In the genomic region with DNA sequence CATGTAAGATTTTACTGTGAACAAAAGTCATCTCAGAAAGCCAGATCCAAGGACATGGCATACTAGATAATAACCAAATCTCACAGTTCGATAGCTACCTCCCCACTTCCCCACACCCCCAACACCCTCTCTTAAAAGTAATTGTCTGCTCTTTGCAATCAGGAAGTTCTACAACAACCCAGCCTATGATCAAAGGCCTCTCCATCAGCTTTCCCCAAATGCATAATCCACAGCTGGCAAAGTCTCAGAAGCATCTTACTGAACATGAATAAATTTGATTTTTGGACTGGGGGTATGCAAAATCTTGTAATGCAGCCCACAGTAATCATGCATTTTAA, we compare ENCODE assay signal across 11 cellular contexts.
A peak's percentile ranks its signal among the peaks of the same experiment; 100 is the strongest.
DNase-seq lines count a peak whose midpoint lies in the region; ATAC-seq and TF ChIP-seq lines count a peak whose summit lies in the region.
"Had no signal": no experiment of that assay in that cellular context is flagged by ENCODE, and none has a peak within 500 bp of the region (broad histone marks: within the 10 kb centered on the region; RNA-seq: fewer than 3 reads in every experiment).

No MANE protein-coding gene starts in this region.

- CTCF ChIA-PET in CD4-positive, alpha-beta memory T cell (lab: Charles Lee; ENCODE audit: partially characterized antibody) = interaction anchor here (0.6 to 5.9 kb wide), 21 partner anchors 8 to 127 kb away, joined by 3 to 48 read pairs (median 5); a partner anchor contains a TSS
- CTCF ChIA-PET in T-cell (lab: Charles Lee) = interaction anchor here (0.6 to 1.6 kb wide), 22 partner anchors 8 to 124 kb away, joined by 3 to 13 read pairs (median 4); a partner anchor contains a TSS

- DNase-seq in CD4-positive, alpha-beta memory T cell = no peak
- peak in 1 of 34 experiments; percentile 24 for DNase-seq in T-cell
- no peak for DNase-seq in mucosa of descending colon
- no peak for DNase-seq in NCI-H2029 (lab: John Stamatoyannopoulos, UW)
- no peak for DNase-seq in NCI-H526 treated with DMSO at 0.1 percent for 48 hours (lab: John Stamatoyannopoulos, UW)
- no peak for DNase-seq in ACHN
- DNase-seq: activated gamma-delta T cell treated with Interleukin-2 at 50 U/mL for 16 hours, NCI-H2171 treated with DMSO at 0.1 percent for 48 hours, retina had no signal

- peak overlapping the region in 1 of 2 donors; percentile 3 for H3K4me3 ChIP-seq in CD4-positive, alpha-beta memory T cell (ENCODE audit: low read length in 2 of 2)
- no peak overlapping the region for H3K4me3 ChIP-seq in mucosa of descending colon

- in situ Hi-C loops in ACHN (cut with HindIII; ENCODE audit: low pct_ligation_motif_present, low pct_unique_long_range_greater_than_20kb, low sequenced_read_pairs) = no loop called here

- POLR2A ChIA-PET in CD4-positive, alpha-beta memory T cell (lab: Charles Lee; ENCODE audit: partially characterized antibody) = interaction anchor here (0.7 to 55.3 kb wide), 16 partner anchors 10 to 1036 kb away, joined by 3 to 1394 read pairs (median 6); a partner anchor contains a TSS
- POLR2A ChIA-PET in T-cell (lab: Charles Lee) = interaction anchor here (0.6 to 1.7 kb wide), 33 partner anchors 8 to 213 kb away, joined by 3 to 19 read pairs (median 5); a partner anchor contains a TSS

- peaks cover 7 to 18% of the 10 kb centered on the region in 2 donors for H3K36me3 Mint-ChIP-seq in CD4-positive, alpha-beta memory T cell
- peaks cover 25% of the 10 kb centered on the region for H3K36me3 Mint-ChIP-seq in T-cell

- peak overlapping the region; percentile 70 to 93 (median 80) for H3K4me3 Mint-ChIP-seq in CD4-positive, alpha-beta memory T cell
- peak overlapping the region; percentile 59 to 78 (median 65) for H3K4me3 Mint-ChIP-seq in T-cell

- H3K27ac Mint-ChIP-seq in CD4-positive, alpha-beta memory T cell = peak overlapping the region; percentile 87 to 96 (median 93)
- peak overlapping the region; percentile 90 to 98 for H3K27ac Mint-ChIP-seq in T-cell

- ATAC-seq in GM18511 (IDR thresholded peaks at IDR 0.05; ENCODE audit: unreplicated experiment) (peak; percentile 23), T-cell (replicated peaks in 1 of 4) (peak; percentile 35 to 57 (median 46)), mucosa of descending colon (peak; percentile 43), HG03439 (IDR thresholded peaks at IDR 0.05; ENCODE audit: unreplicated experiment) (no peak)

- TF ChIP-seq CTCF in mucosa of descending colon (IDR thresholded peaks at IDR 0.05) = no peak

- H3K4me1 Mint-ChIP-seq in CD4-positive, alpha-beta memory T cell = peaks cover 67 to 92% (median 77%) of the 10 kb centered on the region in 4 donors
- H3K4me1 Mint-ChIP-seq in T-cell = peaks cover 83 to 88% (median 85%) of the 10 kb centered on the region in 3 donors

- H3K9me3 Mint-ChIP-seq in CD4-positive, alpha-beta memory T cell = no peaks in the 10 kb centered on the region
- H3K9me3 Mint-ChIP-seq in T-cell = no peaks in the 10 kb centered on the region

- no peaks in the 10 kb centered on the region for H3K36me3 ChIP-seq in CD4-positive, alpha-beta memory T cell (ENCODE audit: insufficient read depth, low read length)
- H3K36me3 ChIP-seq in mucosa of descending colon (ENCODE audit: low read depth) = no peaks in the 10 kb centered on the region

- no peaks in the 10 kb centered on the region for H3K27me3 Mint-ChIP-seq in CD4-positive, alpha-beta memory T cell
- H3K27me3 Mint-ChIP-seq in T-cell = no peaks in the 10 kb centered on the region

- intact Hi-C loops in CD4-positive, alpha-beta memory T cell (cut with micrococcal nuclease) = loop anchor here (1.0 to 2.0 kb wide), 5 partner anchors 16 to 68 kb away; no protein-coding TSS in a partner anchor
- intact Hi-C loops in mucosa of descending colon (cut with DNase I, micrococcal nuclease) = no loop called here

- peaks cover 99% of the 10 kb centered on the region for H3K4me1 ChIP-seq in CD4-positive, alpha-beta memory T cell (ENCODE audit: insufficient read depth, low read length)
- H3K4me1 ChIP-seq in mucosa of descending colon (ENCODE audit: low read depth) = no peaks in the 10 kb centered on the region

- no peaks in the 10 kb centered on the region for H3K9me3 ChIP-seq in CD4-positive, alpha-beta memory T cell (ENCODE audit: control insufficient read depth in 1 of 2, low read length in 2 of 2)
- H3K9me3 ChIP-seq in mucosa of descending colon = no peaks in the 10 kb centered on the region

- H3K27ac ChIP-seq in CD4-positive, alpha-beta memory T cell (ENCODE audit: low read depth, low read length) = peak overlapping the region; percentile 53

- H3K27me3 ChIP-seq in CD4-positive, alpha-beta memory T cell (ENCODE audit: insufficient read depth, low read length) = no peaks in the 10 kb centered on the region
